1 cellular context compared by ENCODE assay signal in the genomic region with DNA sequence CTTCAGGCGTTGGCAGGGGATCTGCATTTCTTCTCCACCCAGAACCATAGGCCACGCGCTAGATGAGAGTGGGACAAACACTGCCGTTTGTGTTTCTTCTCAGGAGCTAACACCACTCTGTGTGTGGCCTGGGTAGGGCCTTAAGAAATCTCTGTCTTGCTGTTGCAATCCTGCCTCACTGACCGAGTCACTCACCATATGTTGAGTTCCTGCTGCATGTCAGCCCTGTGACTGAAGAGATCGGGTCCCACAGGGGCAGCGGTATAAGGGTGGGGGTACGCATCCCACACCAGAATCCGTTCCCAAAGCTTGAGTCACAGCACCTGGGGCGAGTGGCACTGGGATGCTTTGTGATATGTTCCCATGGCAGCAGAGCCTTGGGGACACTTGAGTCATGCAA.
TF ChIP-seq lines count a peak whose summit lies in the region.

No MANE protein-coding gene starts in this region.

TF ChIP-seq in SK-N-SH treated with all-trans-retinoic acid at 6 μM for 48 hours, 23 proteins besides CTCF, POLR2A, EP300 and RAD21 (continued from another document):
- TF ChIP-seq ZNF565 (CRISPR knock-in tag; conservative IDR thresholded peaks at IDR 0.05; ENCODE audit: low read depth), result no peak
- TF ChIP-seq ARNTL (CRISPR knock-in tag; IDR thresholded peaks at IDR 0.05; ENCODE audit: borderline replicate concordance, low read depth), result no peak
- TF ChIP-seq PPARA (CRISPR knock-in tag; IDR thresholded peaks at IDR 0.05; ENCODE audit: borderline replicate concordance), result no peak
- TF ChIP-seq, protein P1, sequence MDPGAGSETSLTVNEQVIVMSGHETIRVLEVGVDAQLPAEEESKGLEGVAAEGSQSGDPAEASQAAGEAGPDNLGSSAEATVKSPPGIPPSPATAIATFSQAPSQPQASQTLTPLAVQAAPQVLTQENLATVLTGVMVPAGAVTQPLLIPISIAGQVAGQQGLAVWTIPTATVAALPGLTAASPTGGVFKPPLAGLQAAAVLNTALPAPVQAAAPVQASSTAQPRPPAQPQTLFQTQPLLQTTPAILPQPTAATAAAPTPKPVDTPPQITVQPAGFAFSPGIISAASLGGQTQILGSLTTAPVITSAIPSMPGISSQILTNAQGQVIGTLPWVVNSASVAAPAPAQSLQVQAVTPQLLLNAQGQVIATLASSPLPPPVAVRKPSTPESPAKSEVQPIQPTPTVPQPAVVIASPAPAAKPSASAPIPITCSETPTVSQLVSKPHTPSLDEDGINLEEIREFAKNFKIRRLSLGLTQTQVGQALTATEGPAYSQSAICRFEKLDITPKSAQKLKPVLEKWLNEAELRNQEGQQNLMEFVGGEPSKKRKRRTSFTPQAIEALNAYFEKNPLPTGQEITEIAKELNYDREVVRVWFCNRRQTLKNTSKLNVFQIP (CRISPR knock-in tag; IDR thresholded peaks at IDR 0.05; ENCODE audit: borderline replicate concordance, low read depth), result no peak
